ENCODE assay signal across 28 cellular contexts in genomic region chr13:51041126-51041525, GRCh38.
A peak's percentile ranks its signal among the peaks of the same experiment; 100 is the strongest.
DNase-seq lines count a peak whose midpoint lies in the region; ATAC-seq and TF ChIP-seq lines count a peak whose summit lies in the region.
"Had no signal": no experiment of that assay in that cellular context is flagged by ENCODE, and none has a peak within 500 bp of the region (broad histone marks: within the 10 kb centered on the region; RNA-seq: fewer than 3 reads in every experiment).

No MANE protein-coding gene starts in this region.

- H3K27ac ChIP-seq in mammary epithelial cell (ENCODE audit: insufficient read depth, low read depth, low read length) (no peak overlapping the region), lower lobe of right lung (no peak overlapping the region)
- H3K27ac ChIP-seq: BLaER1 treated with 17β-estradiol and CSF1 and Interleukin-3, amounts not matched to agents 10 nM and 100 nM; esophagus squamous epithelium; parathyroid adenoma; right atrium auricular region had no signal

- in situ Hi-C loops in mammary epithelial cell (cut with MboI; ENCODE audit: low sequenced_read_pairs in 2 of 2): no loop called here

- H3K79me2 ChIP-seq in mammary epithelial cell (ENCODE audit: insufficient read depth, low read length): no peaks in the 10 kb centered on the region
- H3K79me2 ChIP-seq: parathyroid adenoma had no signal

- H3K4me3 ChIP-seq in mammary epithelial cell (replicated peaks in 1 of 3; ENCODE audit: insufficient read depth in 1 of 3, low read depth in 2 of 3, low read length in 3 of 3) (no peak overlapping the region), lower lobe of right lung (no peak overlapping the region)
- H3K4me3 ChIP-seq: BLaER1 treated with 17β-estradiol and CSF1 and Interleukin-3, amounts not matched to agents 10 nM and 100 nM; esophagus squamous epithelium; right atrium auricular region; smooth muscle cell had no signal

- H3K27me3 Mint-ChIP-seq in MCF 10A (ENCODE audit: insufficient read depth, unreplicated experiment) (peaks cover 22% of the 10 kb centered on the region), brain (peaks cover 2% of the 10 kb centered on the region)
- H3K27me3 Mint-ChIP-seq: activated CD8-positive, alpha-beta T cell treated with anti-CD3 and anti-CD28 coated beads for 36 hours; activated T-helper 17 cell treated with anti-CD3 and anti-CD28 coated beads, Interleukin-2, amount 50 U/mL, for 72 hours had no signal

- POLR2A ChIA-PET in MCF 10A (lab: Yijun Ruan, JAX): no interaction called here

- no peak overlapping the region for H3K4me2 ChIP-seq in mammary epithelial cell (ENCODE audit: insufficient read depth, low read depth, low read length)
- H3K4me2 ChIP-seq: BLaER1 treated with 17β-estradiol and CSF1 and Interleukin-3, amounts not matched to agents 10 nM and 100 nM; smooth muscle cell had no signal

- H3K27me3 ChIP-seq in mammary epithelial cell (ENCODE audit: insufficient read depth, low read length): no peaks in the 10 kb centered on the region
- H3K27me3 ChIP-seq in lower lobe of right lung (ENCODE audit: low read depth): no peaks in the 10 kb centered on the region
- H3K27me3 ChIP-seq: BLaER1 treated with 17β-estradiol and CSF1 and Interleukin-3, amounts not matched to agents 10 nM and 100 nM; esophagus squamous epithelium; right atrium auricular region had no signal

- DNase-seq in mammary epithelial cell: no peak
- no peak for DNase-seq in MCF 10A (ENCODE audit: unreplicated experiment)
- peak; percentile 94 for DNase-seq in NCI-H2171 treated with DMSO at 0.1 percent for 48 hours (lab: John Stamatoyannopoulos, UW)
- no peak for DNase-seq in AG08396 (ENCODE audit: low spot score)
- no peak for DNase-seq in lower lobe of right lung
- DNase-seq: activated CD4-positive, alpha-beta T cell treated with anti-CD3 and anti-CD28 coated beads for 1 hour; activated CD8-positive, alpha-beta T cell treated with anti-CD3 and anti-CD28 coated beads for 36 hours; dermis blood vessel endothelial cell; DND-41; esophagus squamous epithelium; foreskin melanocyte; GOT3; Karpas-422; MV-4-11; nephron progenitor cell; stimulated activated CD4-positive, alpha-beta T cell treated with anti-CD3 and anti-CD28 coated beads, Interleukin-2, amount 100 ng/mL, for 24 hours; T-helper 2 cell had no signal

- intact Hi-C loops in mammary epithelial cell (cut with micrococcal nuclease): no loop called here
- intact Hi-C loops in MCF 10A (cut with micrococcal nuclease): no loop called here
- intact Hi-C loops in lower lobe of right lung (cut with DNase I): no loop called here

- no peak for ATAC-seq in GM19035 (IDR thresholded peaks at IDR 0.05; ENCODE audit: unreplicated experiment)
- ATAC-seq in HG02588 (IDR thresholded peaks at IDR 0.05; ENCODE audit: unreplicated experiment): no peak
- ATAC-seq in lower lobe of right lung: no peak
- ATAC-seq: activated CD8-positive, alpha-beta T cell treated with anti-CD3 and anti-CD28 coated beads for 36 hours; activated naive CD4-positive, alpha-beta T cell treated with anti-CD3 and anti-CD28 coated beads, Interleukin-2, amount 50 U/mL, for 72 hours; activated T-helper 17 cell treated with anti-CD3 and anti-CD28 coated beads, Interleukin-2, amount 50 U/mL, for 72 hours; HepG2; Right ventricle myocardium inferior had no signal

- H3K9me3 ChIP-seq in mammary epithelial cell (replicated peaks; ENCODE audit: insufficient read depth, low read length): no peaks in the 10 kb centered on the region
- no peaks in the 10 kb centered on the region for H3K9me3 ChIP-seq in lower lobe of right lung
- H3K9me3 ChIP-seq: BLaER1 treated with 17β-estradiol and CSF1 and Interleukin-3, amounts not matched to agents 10 nM and 100 nM; esophagus squamous epithelium; right atrium auricular region had no signal

- H3K9me3 Mint-ChIP-seq in MCF 10A (ENCODE audit: unreplicated experiment) (no peaks in the 10 kb centered on the region), brain (peaks cover 0 to 5% (median 0%) of the 10 kb centered on the region in 5 experiments)
- H3K9me3 Mint-ChIP-seq: activated CD8-positive, alpha-beta T cell treated with anti-CD3 and anti-CD28 coated beads for 36 hours; activated naive CD4-positive, alpha-beta T cell treated with anti-CD3 and anti-CD28 coated beads, Interleukin-2, amount 50 U/mL, for 72 hours; activated T-helper 17 cell treated with anti-CD3 and anti-CD28 coated beads, Interleukin-2, amount 50 U/mL, for 72 hours; nephron progenitor cell had no signal

- H3K27ac Mint-ChIP-seq in MCF 10A (ENCODE audit: low read depth, unreplicated experiment) (no peak overlapping the region), brain (peak overlapping the region in 4 of 5 experiments; percentile 31 to 92 (median 82))
- H3K27ac Mint-ChIP-seq: activated CD8-positive, alpha-beta T cell treated with anti-CD3 and anti-CD28 coated beads for 36 hours; activated naive CD4-positive, alpha-beta T cell treated with anti-CD3 and anti-CD28 coated beads, Interleukin-2, amount 50 U/mL, for 72 hours; activated T-helper 17 cell treated with anti-CD3 and anti-CD28 coated beads, Interleukin-2, amount 50 U/mL, for 72 hours; nephron progenitor cell had no signal

- CTCF ChIA-PET in mammary epithelial cell (lab: Charles Lee; ENCODE audit: low non-redundant PET) (no interaction called here), MCF 10A (lab: Yijun Ruan, JAX) (no interaction called here)

- 95% methylated on average over 4 of the region's 4 CpGs for WGBS in mammary epithelial cell (ENCODE audit: low coverage, missing lambda C conversion rate)

- dilution Hi-C loops in mammary epithelial cell (cut with HindIII; ENCODE audit: low sequenced_read_pairs): no loop called here

- H3K36me3 ChIP-seq in mammary epithelial cell (ENCODE audit: insufficient read depth, low read length) (no peaks in the 10 kb centered on the region), lower lobe of right lung (no peaks in the 10 kb centered on the region)
- H3K36me3 ChIP-seq: BLaER1 treated with 17β-estradiol and CSF1 and Interleukin-3, amounts not matched to agents 10 nM and 100 nM; esophagus squamous epithelium; right atrium auricular region had no signal

- no peak overlapping the region for H2AFZ ChIP-seq in mammary epithelial cell (ENCODE audit: low read depth, low read length)
- H2AFZ ChIP-seq: parathyroid adenoma had no signal

- peak overlapping the region; percentile 3 for H3K9ac ChIP-seq in mammary epithelial cell (ENCODE audit: insufficient read depth, low read length)
- H3K9ac ChIP-seq: BLaER1 treated with 17β-estradiol and CSF1 and Interleukin-3, amounts not matched to agents 10 nM and 100 nM; parathyroid adenoma had no signal

- H3K36me3 Mint-ChIP-seq in MCF 10A (ENCODE audit: insufficient read depth, unreplicated experiment) (no peaks in the 10 kb centered on the region), brain (no peaks in the 10 kb centered on the region)
- H3K36me3 Mint-ChIP-seq: activated naive CD4-positive, alpha-beta T cell treated with anti-CD3 and anti-CD28 coated beads, Interleukin-2, amount 50 U/mL, for 72 hours had no signal

- TF ChIP-seq CTCF in mammary epithelial cell (conservative IDR thresholded peaks at IDR 0.05 in 1 of 2, IDR thresholded peaks at IDR 0.05 in 1 of 2; ENCODE audit: extremely low read depth in 1 of 2, insufficient read depth in 1 of 2, low read depth in 1 of 2, low read length in 2 of 2) (no peak), MCF 10A (IDR thresholded peaks at IDR 0.05; ENCODE audit: unreplicated experiment) (no peak), brain (conservative IDR thresholded peaks at IDR 0.05) (no peak), lower lobe of right lung (IDR thresholded peaks at IDR 0.05) (no peak)

- H3K4me3 Mint-ChIP-seq in MCF 10A (ENCODE audit: unreplicated experiment) (no peak overlapping the region), brain (peak overlapping the region in 2 of 5 experiments; percentile 12 to 21)
- H3K4me3 Mint-ChIP-seq: activated CD8-positive, alpha-beta T cell treated with anti-CD3 and anti-CD28 coated beads for 36 hours; activated T-helper 17 cell treated with anti-CD3 and anti-CD28 coated beads, Interleukin-2, amount 50 U/mL, for 72 hours; nephron progenitor cell had no signal

- H3K4me1 Mint-ChIP-seq in MCF 10A (ENCODE audit: insufficient read depth, unreplicated experiment) (no peaks in the 10 kb centered on the region), brain (peaks cover 56% of the 10 kb centered on the region)
- H3K4me1 Mint-ChIP-seq: activated T-helper 17 cell treated with anti-CD3 and anti-CD28 coated beads, Interleukin-2, amount 50 U/mL, for 72 hours had no signal

- BruUV-seq in mammary epithelial cell (replicated peaks; lab: Mats Ljungman, UMichigan) (no TSS peak), MCF 10A (replicated peaks; lab: Mats Ljungman, UMichigan) (no TSS peak)

- H3K4me1 ChIP-seq in mammary epithelial cell (ENCODE audit: insufficient read depth, low read length) (no peaks in the 10 kb centered on the region), lower lobe of right lung (no peaks in the 10 kb centered on the region)
- H3K4me1 ChIP-seq: esophagus squamous epithelium, parathyroid adenoma, right atrium auricular region had no signal

- H4K20me1 ChIP-seq in mammary epithelial cell (ENCODE audit: insufficient read depth, low read length): no peaks in the 10 kb centered on the region
- H4K20me1 ChIP-seq: BLaER1 treated with 17β-estradiol and CSF1 and Interleukin-3, amounts not matched to agents 10 nM and 100 nM had no signal
